Comparison of ENCODE assay signal across 19 cellular contexts in genomic region chr4:184979461-184980124, GRCh38. TPM values are rescaled to one million over a fixed set of nuclear protein-coding genes. Genes with fewer than 3 reads are reported as not detected.
"Had no signal": no experiment of that assay in that cellular context is flagged by ENCODE, and none has a peak within 500 bp of the region (broad histone marks: within the 10 kb centered on the region; RNA-seq: fewer than 3 reads in every experiment).

No MANE protein-coding gene starts in this region.

- H3K27ac Mint-ChIP-seq: activated naive CD8-positive, alpha-beta T cell treated with anti-CD3 and anti-CD28 coated beads, Interleukin-2, amount 50 U/mL, for 24 hours; dendritic cell treated with granulocyte-macrophage colony-stimulating factor and Interleukin-4, amounts not matched to agents 40 ng/mL and 50 ng/mL, for 4 days had no signal

- H3K4me1 Mint-ChIP-seq: activated naive CD8-positive, alpha-beta T cell treated with anti-CD3 and anti-CD28 coated beads, Interleukin-2, amount 50 U/mL, for 24 hours; naive B cell had no signal

- H3K9me3 Mint-ChIP-seq: activated naive CD8-positive, alpha-beta T cell treated with anti-CD3 and anti-CD28 coated beads, Interleukin-2, amount 50 U/mL, for 24 hours; dendritic cell treated with granulocyte-macrophage colony-stimulating factor and Interleukin-4, amounts not matched to agents 40 ng/mL and 50 ng/mL, for 4 days had no signal

- H3K27ac ChIP-seq: foreskin keratinocyte, skin epidermis had no signal

- H3K4me3 Mint-ChIP-seq: activated naive CD8-positive, alpha-beta T cell treated with anti-CD3 and anti-CD28 coated beads, Interleukin-2, amount 50 U/mL, for 24 hours; dendritic cell treated with granulocyte-macrophage colony-stimulating factor and Interleukin-4, amounts not matched to agents 40 ng/mL and 50 ng/mL, for 4 days; naive B cell had no signal

- H3K4me3 ChIP-seq: skin epidermis had no signal

- H3K4me1 ChIP-seq: foreskin keratinocyte had no signal

- ATAC-seq: activated naive CD8-positive, alpha-beta T cell treated with anti-CD3 and anti-CD28 coated beads, Interleukin-2, amount 50 U/mL, for 24 hours; foreskin keratinocyte; left lobe of liver; stimulated activated naive CD8-positive, alpha-beta T cell treated with anti-CD3 and anti-CD28 coated beads, Interleukin-15, Interleukin-2, amounts not matched to agents 100 U/mL and 50 U/mL, for 24 hours had no signal

- DNase-seq: activated CD4-positive, alpha-beta T cell treated with anti-CD3 and anti-CD28 coated beads for 1 hour; activated CD4-positive, alpha-beta T cell treated with anti-CD3 and anti-CD28 coated beads, Interleukin-2, amount 50 U/mL, for 4 hours; activated naive CD4-positive, alpha-beta T cell; activated naive CD8-positive, alpha-beta T cell treated with anti-CD3 and anti-CD28 coated beads, Interleukin-2, amount 50 U/mL, for 24 hours; activated T-cell treated with anti-CD3 and anti-CD28 coated beads for 4 hours; effector memory CD4-positive, alpha-beta T cell; foreskin keratinocyte; naive B cell; stimulated activated CD4-positive, alpha-beta T cell treated with anti-CD3 and anti-CD28 coated beads, Interleukin-4, amount 100 ng/mL, for 24 hours; stimulated activated naive CD8-positive, alpha-beta T cell treated with anti-CD3 and anti-CD28 coated beads, Interleukin-15, Interleukin-2, amounts not matched to agents 100 U/mL and 50 U/mL, for 24 hours; T-helper 1 cell; T1000; trophoblast cell had no signal

RNA-seq across cellular contexts. Expression of gene HELT, which starts 38.7 kb away (rescaled TPM):
- total RNA-seq: aorta, cerebellum, foreskin keratinocyte, left lobe of liver, mononuclear cell had no signal
- polyA plus RNA-seq: aorta, foreskin keratinocyte had no signal
